ENCODE assay signal across 24 cellular contexts in genomic region chr16:67885545-67885944, GRCh38. TPM values are rescaled to one million over a fixed set of nuclear protein-coding genes. Genes with fewer than 3 reads are reported as not detected.
DNase-seq lines count a peak whose midpoint lies in the region; ATAC-seq, FAIRE-seq and TF ChIP-seq lines count a peak whose summit lies in the region.
"Had no signal": no experiment of that assay in that cellular context is flagged by ENCODE, and none has a peak within 500 bp of the region (broad histone marks: within the 10 kb centered on the region; RNA-seq: fewer than 3 reads in every experiment).

No MANE protein-coding gene starts in this region.

- H2AK5ac ChIP-seq in neuronal stem cell (ENCODE audit: low read depth, low read length) = peak overlapping the region; percentile 14

- DNase-seq in GM23338 (ENCODE audit: low spot score) (peak; percentile 31), K562 (ENCODE audit: extremely low read depth in 1 of 4, low spot score in 3 of 4) (no peak), neuronal stem cell (ENCODE audit: low spot score) (no peak), GF-D8 (lab: John Stamatoyannopoulos, UW) (no peak), midbrain (lab: John Stamatoyannopoulos, UW) (no peak), putamen (ENCODE audit: low spot score) (no peak)
- DNase-seq: activated CD4-positive, alpha-beta T cell treated with anti-CD3 and anti-CD28 coated beads, Interleukin-2, amount 10 ng/mL, durations not matched to agents 7 days and 5 days; activated effector memory CD4-positive, alpha-beta T cell treated with Interleukin-2 at 50 U/mL for 16 hours; head of caudate nucleus; MV-4-11; natural killer cell; NCI-H526; pancreas; T-helper 2 cell had no signal

- no peaks in the 10 kb centered on the region for H3K27me3 ChIP-seq in GM23338 (ENCODE audit: insufficient read depth)
- H3K27me3 ChIP-seq in K562 (ENCODE audit: control insufficient read depth in 2 of 2, insufficient read depth in 2 of 2, low read length in 2 of 2) = no peaks in the 10 kb centered on the region
- no peaks in the 10 kb centered on the region for H3K27me3 ChIP-seq in neuronal stem cell (ENCODE audit: control insufficient read depth in 3 of 3, insufficient read depth in 3 of 3, low read depth in 1 of 3, low read length in 3 of 3)
- H3K27me3 ChIP-seq: BLaER1 treated with 17β-estradiol and CSF1 and Interleukin-3, amounts not matched to agents 10 nM and 100 nM; pancreas; vagina had no signal

- H3K9me1 ChIP-seq in K562 (ENCODE audit: control insufficient read depth, insufficient read depth, low read length) = no peaks in the 10 kb centered on the region

- TF ChIP-seq RAD21 in K562 (CRISPR knock-in tag; conservative IDR thresholded peaks at IDR 0.05 in 1 of 2, IDR thresholded peaks at IDR 0.05 in 1 of 2) = no peak

- H3K4me1 ChIP-seq in GM23338 (ENCODE audit: insufficient read depth) = peaks cover 26% of the 10 kb centered on the region
- peaks cover 6 to 43% of the 10 kb centered on the region in 2 experiments; a peak in 4 of 5 replicates for H3K4me1 ChIP-seq in K562 (replicated peaks in 1 of 2; ENCODE audit: control insufficient read depth in 2 of 2, insufficient read depth in 2 of 2, low read length in 2 of 2)
- H3K4me1 ChIP-seq in neuronal stem cell (ENCODE audit: control insufficient read depth in 2 of 2, insufficient read depth in 1 of 2, low read depth in 1 of 2, low read length in 2 of 2) = peaks cover 0 to 3% of the 10 kb centered on the region in 2 donors
- H3K4me1 ChIP-seq: BLaER1 treated with 17β-estradiol and CSF1 and Interleukin-3, amounts not matched to agents 10 nM and 100 nM; pancreas had no signal

- no peak overlapping the region for H2BK12ac ChIP-seq in neuronal stem cell (ENCODE audit: low read length)

- H4K20me1 ChIP-seq in GM23338 (replicated peaks; ENCODE audit: insufficient read depth) = no peaks in the 10 kb centered on the region; the same call in 1 of the 2 replicates
- peaks cover 19% of the 10 kb centered on the region for H4K20me1 ChIP-seq in K562 (replicated peaks; ENCODE audit: control insufficient read depth, insufficient read depth, low read length)

- peak overlapping the region; percentile 92; the same call in 1 of the 2 replicates for H3K27ac ChIP-seq in GM23338 (ENCODE audit: low read depth)
- H3K27ac ChIP-seq in K562 (ENCODE audit: extremely low read depth, low read depth, low read length) = no peak overlapping the region
- no peak overlapping the region for H3K27ac ChIP-seq in neuronal stem cell (replicated peaks; ENCODE audit: low read length)
- H3K27ac ChIP-seq: BLaER1 treated with 17β-estradiol and CSF1 and Interleukin-3, amounts not matched to agents 10 nM and 100 nM; KMS-11; pancreas; SK-N-MC; VCaP had no signal

- no peak for TF ChIP-seq POLR2A in K562 (conservative IDR thresholded peaks at IDR 0.05)

- TF ChIP-seq CTCF in GM23338 (conservative IDR thresholded peaks at IDR 0.05; ENCODE audit: low read depth in 2 of 2) = no peak
- TF ChIP-seq CTCF in K562 (IDR thresholded peaks at IDR 0.05 in 2 of 3, conservative IDR thresholded peaks at IDR 0.05 in 1 of 3; ENCODE audit: insufficient read depth in 2 of 3, low read depth in 1 of 3, low read length in 3 of 3) = no peak

- CTCF ChIA-PET in K562 (lab: Yijun Ruan, JAX; ENCODE audit: low intra/inter-chr PET ratio) = interaction anchor here (1.4 to 1.9 kb wide), 2 partner anchors 34 to 40 kb away, joined by 4 to 9 read pairs; no protein-coding TSS in a partner anchor

- H3F3A ChIP-seq in GM23338 (replicated peaks; ENCODE audit: low read depth) = peaks cover 26% of the 10 kb centered on the region; the same call in 1 of the 2 replicates

- no TSS peak for BruUV-seq in K562 (replicated peaks; lab: Mats Ljungman, UMichigan)

- 92% methylated on average over 9 of the region's 12 CpGs for WGBS in K562 (ENCODE audit: insufficient coverage, low coverage, missing lambda C conversion rate)
- no CpG with 5 or more reads among the region's 12 CpGs for WGBS in neuronal stem cell (ENCODE audit: extremely low coverage in 2 of 2, insufficient read length in 2 of 2, insufficient replicate concordance in 1 of 2), 2 donors

- no peak overlapping the region for H4K91ac ChIP-seq in neuronal stem cell (ENCODE audit: low read depth, low read length, poor library complexity)

- H2BK15ac ChIP-seq in neuronal stem cell (ENCODE audit: low read length) = no peak overlapping the region

- H3K4me2 ChIP-seq in GM23338 = peak overlapping the region; percentile 89
- H3K4me2 ChIP-seq in K562 (ENCODE audit: insufficient read depth, low read length) = no peak overlapping the region
- no peak overlapping the region for H3K4me2 ChIP-seq in neuronal stem cell (ENCODE audit: insufficient read depth, low read length, poor library complexity, severe bottlenecking)
- H3K4me2 ChIP-seq: BLaER1 treated with 17β-estradiol and CSF1 and Interleukin-3, amounts not matched to agents 10 nM and 100 nM; KMS-11 had no signal

- no peaks in the 10 kb centered on the region for H3K79me2 ChIP-seq in GM23338 (replicated peaks; ENCODE audit: insufficient read depth)
- no peaks in the 10 kb centered on the region for H3K79me2 ChIP-seq in K562 (ENCODE audit: control insufficient read depth, insufficient read depth, low read length)

- peak overlapping the region; percentile 55; the same call in 1 of the 2 replicates for H3K4me3 ChIP-seq in GM23338
- H3K4me3 ChIP-seq in K562 = no peak overlapping the region
- H3K4me3 ChIP-seq in neuronal stem cell (ENCODE audit: low read length in 2 of 2) = no peak overlapping the region
- H3K4me3 ChIP-seq: BLaER1 treated with 17β-estradiol and CSF1 and Interleukin-3, amounts not matched to agents 10 nM and 100 nM; pancreas; SK-N-MC had no signal

- no peak overlapping the region for H4K8ac ChIP-seq in neuronal stem cell (ENCODE audit: low read depth, low read length)

- no peak overlapping the region for H3K4ac ChIP-seq in neuronal stem cell (ENCODE audit: low read length)

- POLR2A ChIA-PET in K562 (lab: Yijun Ruan, JAX) = interaction anchor here (0.6 to 4.1 kb wide), 6 partner anchors 9 to 117 kb away, joined by 3 to 15 read pairs (median 4); partner anchors contain the start of genes EDC4 and PSMB10

- H3K9me3 Mint-ChIP-seq in GM23338 = no peaks in the 10 kb centered on the region; the same call in 2 of the 3 replicates
- H3K9me3 Mint-ChIP-seq: activated CD4-positive, alpha-beta T cell treated with anti-CD3 and anti-CD28 coated beads, Interleukin-2, amount 10 ng/mL, durations not matched to agents 7 days and 5 days; brain; mesothelial cell of epicardium; natural killer cell had no signal

- H3K27ac Mint-ChIP-seq in GM23338 = peak overlapping the region; percentile 72; the same call in 1 of the 2 replicates
- H3K27ac Mint-ChIP-seq: activated CD4-positive, alpha-beta T cell treated with anti-CD3 and anti-CD28 coated beads, Interleukin-2, amount 10 ng/mL, durations not matched to agents 7 days and 5 days; mesothelial cell of epicardium had no signal

- peaks cover 22% of the 10 kb centered on the region for H3K4me1 Mint-ChIP-seq in GM23338
- H3K4me1 Mint-ChIP-seq: activated CD4-positive, alpha-beta T cell treated with anti-CD3 and anti-CD28 coated beads, Interleukin-2, amount 10 ng/mL, durations not matched to agents 7 days and 5 days had no signal

- in situ Hi-C loops in K562 (cut with MboI) = no loop called here

- ATAC-seq in GM23338 (peak; percentile 3; the same call in 2 of the 3 replicates), K562 (no peak)
- ATAC-seq: natural killer cell had no signal

- H3K9me2 ChIP-seq in GM23338 (ENCODE audit: insufficient read depth) = no peaks in the 10 kb centered on the region

- peaks cover 28% of the 10 kb centered on the region for H3K36me3 Mint-ChIP-seq in GM23338 (ENCODE audit: low read depth)
- H3K36me3 Mint-ChIP-seq: natural killer cell had no signal

- H3K18ac ChIP-seq in neuronal stem cell (ENCODE audit: low read length) = no peak overlapping the region

- H3K9ac ChIP-seq in K562 (ENCODE audit: insufficient read depth in 1 of 2, low read depth in 2 of 2, low read length in 2 of 2) = peak overlapping the region in 1 of 2 experiments; percentile 63; a peak in 1 of 4 replicates
- peak overlapping the region; percentile 4 for H3K9ac ChIP-seq in neuronal stem cell (ENCODE audit: low read depth, low read length, poor library complexity)
- H3K9ac ChIP-seq: KMS-11 had no signal

- H3K36me3 ChIP-seq in GM23338 (ENCODE audit: insufficient read depth) (0 out of 2 replicates have a peak, but pooled peaks cover 5% of the 10 kb centered on the region), K562 (ENCODE audit: control insufficient read depth, insufficient read depth, low read length) (peaks cover 46% of the 10 kb centered on the region; the same call in 2 of the 3 replicates), neuronal stem cell (replicated peaks in 1 of 2; ENCODE audit: control insufficient read depth in 2 of 2, insufficient read depth in 2 of 2, low read length in 2 of 2) (peaks cover 33 to 45% of the 10 kb centered on the region in 2 donors)

- H3K4me3 Mint-ChIP-seq in GM23338 = peak overlapping the region; percentile 67; the same call in 2 of the 3 replicates
- H3K4me3 Mint-ChIP-seq: activated CD4-positive, alpha-beta T cell treated with anti-CD3 and anti-CD28 coated beads, Interleukin-2, amount 10 ng/mL, durations not matched to agents 7 days and 5 days; mesothelial cell of epicardium; natural killer cell had no signal

- H3K27me3 Mint-ChIP-seq in GM23338 (ENCODE audit: insufficient read depth, low read depth, poor library complexity) = peaks cover 9% of the 10 kb centered on the region
- H3K27me3 Mint-ChIP-seq: activated CD4-positive, alpha-beta T cell treated with anti-CD3 and anti-CD28 coated beads, Interleukin-2, amount 10 ng/mL, durations not matched to agents 7 days and 5 days; brain had no signal

- no peak overlapping the region for H2BK120ac ChIP-seq in neuronal stem cell (ENCODE audit: low read depth, low read length)

- H2BK5ac ChIP-seq in neuronal stem cell (ENCODE audit: low read length) = no peak overlapping the region

- H3K9me3 ChIP-seq in K562 (replicated peaks; ENCODE audit: control insufficient read depth, insufficient read depth, low read depth, low read length) (no peaks in the 10 kb centered on the region), neuronal stem cell (replicated peaks in 1 of 2; ENCODE audit: control insufficient read depth in 2 of 2, insufficient read depth in 1 of 2, low read depth in 1 of 2, low read length in 2 of 2) (peaks cover 0 to 1% of the 10 kb centered on the region in 2 donors)
- H3K9me3 ChIP-seq: BLaER1 treated with 17β-estradiol and CSF1 and Interleukin-3, amounts not matched to agents 10 nM and 100 nM; pancreas; vagina had no signal

- TF ChIP-seq EP300 in K562 (IDR thresholded peaks at IDR 0.05; ENCODE audit: low read length) = no peak

- H3K14ac ChIP-seq in neuronal stem cell (ENCODE audit: low read length) = no peak overlapping the region

- H3K23ac ChIP-seq in neuronal stem cell (ENCODE audit: low read depth, low read length, poor library complexity) = no peak overlapping the region

- intact Hi-C loops in K562 (cut with micrococcal nuclease) = loop anchor here (10.0 kb wide), 1 partner anchor 159 kb away; no protein-coding TSS in a partner anchor

- peaks cover 2% of the 10 kb centered on the region for H3K79me1 ChIP-seq in neuronal stem cell (ENCODE audit: low read depth, low read length)

- H2AFZ ChIP-seq in GM23338 = no peak overlapping the region
- H2AFZ ChIP-seq in K562 (ENCODE audit: low read depth, low read length) = no peak overlapping the region
- no peak overlapping the region for H2AFZ ChIP-seq in neuronal stem cell (ENCODE audit: low read length)

- FAIRE-seq in K562 (lab: Jason Lieb, UNC) = no peak
- FAIRE-seq: colon, endometrium, GM19239, pancreas had no signal

RNA-seq across cellular contexts. Expression of gene NRN1L, which starts 0.9 kb away (rescaled TPM):
- 13.8 and 14.0 TPM in 2 replicates for total RNA-seq in GM23338 (2014; rRNA removed; shearing (Covaris generic))
- polyA plus RNA-seq in GM23338 (2016; fragmentation: Nextera tagmentation; extraction: Ambion mirVana) = 26.1 and 33.8 TPM in 2 replicates
- 0.60 TPM in 1 of 2 replicates, not detected in the other for total RNA-seq in K562 (2011; cell fraction: chromatin; rRNA removed; ENCODE audit: low replicate concordance)
- 0.83 and 1.6 TPM in 2 replicates for total RNA-seq in K562 (2011; cell fraction: nucleolus; rRNA removed)
- 1.3 and 1.8 TPM in 2 replicates for total RNA-seq in K562 (2011; cell fraction: nucleoplasm; rRNA removed)
- 0.45 and 0.59 TPM in 2 replicates for total RNA-seq in K562 (2014; rRNA removed)
- total RNA-seq in K562 (2014; rRNA removed; fragmentation: Illumina TruSeq; extraction: Trizol) = not detected in 2 replicates
- total RNA-seq in K562 (2015; rRNA removed; fragmentation: Illumina TruSeq; extraction: Trizol) = not detected in 2 replicates
- total RNA-seq in K562 (2021) = 0.47 and 0.86 TPM in 2 replicates
- polyA plus RNA-seq in K562 (2011; rRNA removed) = 0.22 TPM in 1 of 2 replicates, not detected in the other
- 0.75 and 1.9 TPM in 2 replicates for polyA plus RNA-seq in K562 (2011; cell fraction: cytosol; rRNA removed)
- 3.1 and 4.8 TPM in 2 replicates for polyA plus RNA-seq in K562 (2011; cell fraction: nucleus; rRNA removed)
- polyA plus RNA-seq in K562 (2012) = 0.20 and 2.4 TPM in 2 replicates
- polyA plus RNA-seq in K562 (2014; fragmentation: Illumina TruSeq; extraction: Trizol) = 0.47 TPM in 1 of 2 replicates, not detected in the other
- not detected for polyA plus RNA-seq in K562 (2014; fragmentation: Nextera tagmentation; extraction: Ambion mirVana)
- 0.43 and 0.64 TPM in 2 replicates for polyA plus RNA-seq in K562 (2014; rRNA removed)
- polyA minus RNA-seq in K562 (2011; rRNA and poly(A)+ RNA removed) = not detected in 2 replicates
- polyA minus RNA-seq in K562 (2011; cell fraction: cytosol; rRNA and poly(A)+ RNA removed) = not detected in 2 replicates
- polyA minus RNA-seq in K562 (2011; cell fraction: nucleus; rRNA and poly(A)+ RNA removed) = not detected in 2 replicates
- polyA plus RNA-seq in neuronal stem cell (2013, experiment 1 of 2) = 0.70 TPM
- 0.42 TPM for polyA plus RNA-seq in neuronal stem cell (2013, experiment 2 of 2)
- total RNA-seq: mesothelial cell of epicardium, vagina had no signal

RNA-seq across cellular contexts. Expression of gene PSKH1, which starts 7.5 kb away (rescaled TPM):
- 22.1 and 23.9 TPM in 2 replicates for total RNA-seq in GM23338 (2014; rRNA removed; shearing (Covaris generic))
- polyA plus RNA-seq in GM23338 (2016; fragmentation: Nextera tagmentation; extraction: Ambion mirVana) (8.3 and 14.3 TPM in 2 replicates), K562 (2011; rRNA removed) (15.7 and 18.9 TPM in 2 replicates), K562 (2014; fragmentation: Illumina TruSeq; extraction: Trizol) (11.8 and 15.4 TPM in 2 replicates), K562 (2014; fragmentation: Nextera tagmentation; extraction: Ambion mirVana) (1 to 10 TPM in 1 of 2 experiments, under 1 TPM in 1; 0.96 to 1.0 TPM), K562 (2014; rRNA removed) (10.7 and 12.1 TPM in 2 replicates)
- 20.7 and 55.9 TPM in 2 replicates for total RNA-seq in K562 (2011; cell fraction: chromatin; rRNA removed; ENCODE audit: low replicate concordance)
- 27.2 and 30.7 TPM in 2 replicates for total RNA-seq in K562 (2011; cell fraction: nucleolus; rRNA removed)
- 23.5 and 24.8 TPM in 2 replicates for total RNA-seq in K562 (2011; cell fraction: nucleoplasm; rRNA removed)
- total RNA-seq in K562 (2014; rRNA removed) (6.7 and 6.9 TPM in 2 replicates), K562 (2014; rRNA removed; fragmentation: Illumina TruSeq; extraction: Trizol) (3.7 and 4.6 TPM in 2 replicates), K562 (2015; rRNA removed; fragmentation: Illumina TruSeq; extraction: Trizol) (7.7 and 9.4 TPM in 2 replicates), K562 (2021) (17.1 and 20.9 TPM in 2 replicates)
- 24.6 and 37.2 TPM in 2 replicates for polyA plus RNA-seq in K562 (2011; cell fraction: cytosol; rRNA removed)
- 21.2 and 32.6 TPM in 2 replicates for polyA plus RNA-seq in K562 (2011; cell fraction: nucleus; rRNA removed)
- 15.2 and 29.4 TPM in 2 replicates for polyA plus RNA-seq in K562 (2012)
- 13.8 and 19.3 TPM in 2 replicates for polyA minus RNA-seq in K562 (2011; rRNA and poly(A)+ RNA removed)
- 15.1 and 16.6 TPM in 2 replicates for polyA minus RNA-seq in K562 (2011; cell fraction: cytosol; rRNA and poly(A)+ RNA removed)
- polyA minus RNA-seq in K562 (2011; cell fraction: nucleus; rRNA and poly(A)+ RNA removed) = 11.6 and 11.7 TPM in 2 replicates
- polyA plus RNA-seq in neuronal stem cell (2013, experiment 1 of 2) = 34.6 TPM
- polyA plus RNA-seq in neuronal stem cell (2013, experiment 2 of 2) = 30.4 TPM

RNA-seq across cellular contexts. Expression of gene EDC4, which starts 12.7 kb away (rescaled TPM):
- 74.2 and 98.5 TPM in 2 replicates for total RNA-seq in GM23338 (2014; rRNA removed; shearing (Covaris generic))
- polyA plus RNA-seq in GM23338 (2016; fragmentation: Nextera tagmentation; extraction: Ambion mirVana) (34.8 and 39.6 TPM in 2 replicates), K562 (2011; rRNA removed) (63.0 and 84.1 TPM in 2 replicates), K562 (2014; fragmentation: Illumina TruSeq; extraction: Trizol) (106 and 113 TPM in 2 replicates), K562 (2014; fragmentation: Nextera tagmentation; extraction: Ambion mirVana) (1 to 10 TPM; 1.1 to 2.7 TPM), K562 (2014; rRNA removed) (72.2 and 91.1 TPM in 2 replicates)
- 174 and 524 TPM in 2 replicates for total RNA-seq in K562 (2011; cell fraction: chromatin; rRNA removed; ENCODE audit: low replicate concordance)
- 286 and 293 TPM in 2 replicates for total RNA-seq in K562 (2011; cell fraction: nucleolus; rRNA removed)
- 178 and 194 TPM in 2 replicates for total RNA-seq in K562 (2011; cell fraction: nucleoplasm; rRNA removed)
- total RNA-seq in K562 (2014; rRNA removed) (84.6 and 102 TPM in 2 replicates), K562 (2014; rRNA removed; fragmentation: Illumina TruSeq; extraction: Trizol) (59.5 and 74.0 TPM in 2 replicates), K562 (2015; rRNA removed; fragmentation: Illumina TruSeq; extraction: Trizol) (68.9 and 71.2 TPM in 2 replicates), K562 (2021) (111 and 131 TPM in 2 replicates)
- polyA plus RNA-seq in K562 (2011; cell fraction: cytosol; rRNA removed) = 87.9 and 129 TPM in 2 replicates
- 408 and 453 TPM in 2 replicates for polyA plus RNA-seq in K562 (2011; cell fraction: nucleus; rRNA removed)
- 75.2 and 111 TPM in 2 replicates for polyA plus RNA-seq in K562 (2012)
- polyA minus RNA-seq in K562 (2011; rRNA and poly(A)+ RNA removed) = 56.9 and 154 TPM in 2 replicates
- 115 and 124 TPM in 2 replicates for polyA minus RNA-seq in K562 (2011; cell fraction: cytosol; rRNA and poly(A)+ RNA removed)
- 72.2 and 91.3 TPM in 2 replicates for polyA minus RNA-seq in K562 (2011; cell fraction: nucleus; rRNA and poly(A)+ RNA removed)
- polyA plus RNA-seq in neuronal stem cell (2013, experiment 1 of 2) = 30.9 TPM
- 27.6 TPM for polyA plus RNA-seq in neuronal stem cell (2013, experiment 2 of 2)

RNA-seq across cellular contexts. Expression of gene CENPT, which starts 38.1 kb away (rescaled TPM):
- total RNA-seq in GM23338 (2014; rRNA removed; shearing (Covaris generic)) = 31.8 and 55.4 TPM in 2 replicates
- 59.2 and 63.8 TPM in 2 replicates for polyA plus RNA-seq in GM23338 (2016; fragmentation: Nextera tagmentation; extraction: Ambion mirVana)
- total RNA-seq in K562 (2011; cell fraction: chromatin; rRNA removed; ENCODE audit: low replicate concordance) = 148 and 303 TPM in 2 replicates
- 234 and 236 TPM in 2 replicates for total RNA-seq in K562 (2011; cell fraction: nucleolus; rRNA removed)
- 115 and 154 TPM in 2 replicates for total RNA-seq in K562 (2011; cell fraction: nucleoplasm; rRNA removed)
- total RNA-seq in K562 (2014; rRNA removed) = 67.1 and 73.7 TPM in 2 replicates
- total RNA-seq in K562 (2014; rRNA removed; fragmentation: Illumina TruSeq; extraction: Trizol) = 15.1 and 20.1 TPM in 2 replicates
- 37.7 and 39.7 TPM in 2 replicates for total RNA-seq in K562 (2015; rRNA removed; fragmentation: Illumina TruSeq; extraction: Trizol)
- 62.9 and 65.7 TPM in 2 replicates for total RNA-seq in K562 (2021)
- 44.1 and 57.0 TPM in 2 replicates for polyA plus RNA-seq in K562 (2011; rRNA removed)
- 50.3 and 77.4 TPM in 2 replicates for polyA plus RNA-seq in K562 (2011; cell fraction: cytosol; rRNA removed)
- polyA plus RNA-seq in K562 (2011; cell fraction: nucleus; rRNA removed) = 431 and 574 TPM in 2 replicates
- polyA plus RNA-seq in K562 (2012) = 56.5 and 66.4 TPM in 2 replicates
- 55.2 and 57.7 TPM in 2 replicates for polyA plus RNA-seq in K562 (2014; fragmentation: Illumina TruSeq; extraction: Trizol)
- 1 to 10 TPM; 3.6 to 8.3 TPM for polyA plus RNA-seq in K562 (2014; fragmentation: Nextera tagmentation; extraction: Ambion mirVana)
- 89.1 and 94.2 TPM in 2 replicates for polyA plus RNA-seq in K562 (2014; rRNA removed)
- polyA minus RNA-seq in K562 (2011; rRNA and poly(A)+ RNA removed) = 22.1 and 23.9 TPM in 2 replicates
- polyA minus RNA-seq in K562 (2011; cell fraction: cytosol; rRNA and poly(A)+ RNA removed) = 24.4 and 24.6 TPM in 2 replicates
- 66.0 and 75.9 TPM in 2 replicates for polyA minus RNA-seq in K562 (2011; cell fraction: nucleus; rRNA and poly(A)+ RNA removed)
- polyA plus RNA-seq in neuronal stem cell (2013, experiment 1 of 2) = 34.0 TPM
- polyA plus RNA-seq in neuronal stem cell (2013, experiment 2 of 2) = 31.3 TPM

RNA-seq across cellular contexts. Expression of gene NUTF2, which starts 38.8 kb away (rescaled TPM):
- total RNA-seq in GM23338 (2014; rRNA removed; shearing (Covaris generic)) = 158 and 321 TPM in 2 replicates
- polyA plus RNA-seq in GM23338 (2016; fragmentation: Nextera tagmentation; extraction: Ambion mirVana) (373 and 391 TPM in 2 replicates), K562 (2011; rRNA removed) (125 and 181 TPM in 2 replicates), K562 (2014; fragmentation: Illumina TruSeq; extraction: Trizol) (199 and 236 TPM in 2 replicates), K562 (2014; fragmentation: Nextera tagmentation; extraction: Ambion mirVana) (100 to 1,000 TPM; 244 to 246 TPM), K562 (2014; rRNA removed) (183 and 248 TPM in 2 replicates)
- total RNA-seq in K562 (2011; cell fraction: chromatin; rRNA removed; ENCODE audit: low replicate concordance) = 64.0 and 124 TPM in 2 replicates
- total RNA-seq in K562 (2011; cell fraction: nucleolus; rRNA removed) = 96.3 and 98.1 TPM in 2 replicates
- 87.5 and 97.2 TPM in 2 replicates for total RNA-seq in K562 (2011; cell fraction: nucleoplasm; rRNA removed)
- total RNA-seq in K562 (2014; rRNA removed) (118 and 124 TPM in 2 replicates), K562 (2014; rRNA removed; fragmentation: Illumina TruSeq; extraction: Trizol) (106 and 111 TPM in 2 replicates), K562 (2015; rRNA removed; fragmentation: Illumina TruSeq; extraction: Trizol) (129 and 147 TPM in 2 replicates), K562 (2021) (141 and 146 TPM in 2 replicates)
- polyA plus RNA-seq in K562 (2011; cell fraction: cytosol; rRNA removed) = 221 and 371 TPM in 2 replicates
- polyA plus RNA-seq in K562 (2011; cell fraction: nucleus; rRNA removed) = 195 and 197 TPM in 2 replicates
- 129 and 256 TPM in 2 replicates for polyA plus RNA-seq in K562 (2012)
- 180 and 188 TPM in 2 replicates for polyA minus RNA-seq in K562 (2011; rRNA and poly(A)+ RNA removed)
- polyA minus RNA-seq in K562 (2011; cell fraction: cytosol; rRNA and poly(A)+ RNA removed) = 133 and 184 TPM in 2 replicates
- 39.2 and 62.3 TPM in 2 replicates for polyA minus RNA-seq in K562 (2011; cell fraction: nucleus; rRNA and poly(A)+ RNA removed)
- 276 TPM for polyA plus RNA-seq in neuronal stem cell (2013, experiment 1 of 2)
- 280 TPM for polyA plus RNA-seq in neuronal stem cell (2013, experiment 2 of 2)
